In genomic region chr1:152035406-152036315, GRCh38 we compare ENCODE assay signal across 8 cellular contexts. TPM values are rescaled to one million over a fixed set of nuclear protein-coding genes. Genes with fewer than 3 reads are reported as not detected.
DNase-seq lines count a peak whose midpoint lies in the region; ATAC-seq lines count a peak whose summit lies in the region.

No MANE protein-coding gene starts in this region.

- peaks cover 4% of the 10 kb centered on the region for H3K4me1 ChIP-seq in mesodermal cell (ENCODE audit: control insufficient read depth, insufficient read depth, low read length, poor library complexity, severe bottlenecking)

- H3K4me1 Mint-ChIP-seq in activated T-cell treated with anti-CD3 and anti-CD28 coated beads, Interleukin-2, amount 50 U/mL, for 24 hours (ENCODE audit: low read depth): peaks cover 44% of the 10 kb centered on the region

- H3K4me3 ChIP-seq in mesodermal cell (ENCODE audit: extremely low read depth, insufficient read depth, low read length, poor library complexity, severe bottlenecking): peak overlapping the region; percentile 94

- ATAC-seq in GM19463 (IDR thresholded peaks at IDR 0.05; ENCODE audit: unreplicated experiment): no peak

- DNase-seq in activated T-cell treated with anti-CD3 and anti-CD28 coated beads, Interleukin-2, amount 50 U/mL, for 24 hours: no peak
- DNase-seq in activated T-cell treated with anti-CD3 and anti-CD28 coated beads for 4 hours: no peak
- peak; percentile 61 for DNase-seq in RPMI8226
- DNase-seq in NCI-H2107 (lab: John Stamatoyannopoulos, UW): no peak
- no peak for DNase-seq in NCI-H2081 (lab: John Stamatoyannopoulos, UW)

- H3K4me3 Mint-ChIP-seq in activated T-cell treated with anti-CD3 and anti-CD28 coated beads, Interleukin-2, amount 50 U/mL, for 24 hours: peak overlapping the region; percentile 96

- no peaks in the 10 kb centered on the region for H3K27me3 Mint-ChIP-seq in activated T-cell treated with anti-CD3 and anti-CD28 coated beads, Interleukin-2, amount 50 U/mL, for 24 hours

- peak overlapping the region; percentile 55 for H3K27ac ChIP-seq in cingulate gyrus (ENCODE audit: low read depth, low read length)
- H3K27ac ChIP-seq in mesodermal cell (ENCODE audit: low read depth, low read length, severe bottlenecking): peak overlapping the region; percentile 91

- H3K9me3 Mint-ChIP-seq in activated T-cell treated with anti-CD3 and anti-CD28 coated beads, Interleukin-2, amount 50 U/mL, for 24 hours: peaks cover 3% of the 10 kb centered on the region

- peak overlapping the region; percentile 97 for H3K27ac Mint-ChIP-seq in activated T-cell treated with anti-CD3 and anti-CD28 coated beads, Interleukin-2, amount 50 U/mL, for 24 hours

- H3K36me3 ChIP-seq in mesodermal cell (ENCODE audit: control insufficient read depth, insufficient read depth, low read length): peaks cover 37% of the 10 kb centered on the region

- H3K9me3 ChIP-seq in mesodermal cell (ENCODE audit: control insufficient read depth, low read length): no peaks in the 10 kb centered on the region

- WGBS in mesodermal cell (ENCODE audit: insufficient coverage in 2 of 2), 2 experiments: 2 to 4% methylated on average over 7 to 8 of the region's 18 CpGs

- H3K36me3 Mint-ChIP-seq in activated T-cell treated with anti-CD3 and anti-CD28 coated beads, Interleukin-2, amount 50 U/mL, for 24 hours (ENCODE audit: low read depth): peaks cover 60% of the 10 kb centered on the region

RNA-seq across cellular contexts. Expression of gene S100A11, which starts 1.1 kb away (rescaled TPM):
- 1,948 TPM for polyA plus RNA-seq in mesodermal cell (2013, experiment 1 of 2)
- 1,730 TPM for polyA plus RNA-seq in mesodermal cell (2013, experiment 2 of 2)

RNA-seq across cellular contexts. Expression of gene S100A10, which starts 42.0 kb away (rescaled TPM):
- 786 TPM for polyA plus RNA-seq in mesodermal cell (2013, experiment 1 of 2)
- polyA plus RNA-seq in mesodermal cell (2013, experiment 2 of 2): 897 TPM

RNA-seq across cellular contexts. Expression of gene TCHHL1, which starts 53.2 kb away (rescaled TPM):
- not detected for polyA plus RNA-seq in mesodermal cell (2013, experiment 1 of 2)
- polyA plus RNA-seq in mesodermal cell (2013, experiment 2 of 2): not detected
